Comparison of ENCODE assay signal across 8 cellular contexts in genomic region chr6:3022765-3023662, GRCh38. TPM values are rescaled to one million over a fixed set of nuclear protein-coding genes. Genes with fewer than 3 reads are reported as not detected.
DNase-seq lines count a peak whose midpoint lies in the region; ATAC-seq and TF ChIP-seq lines count a peak whose summit lies in the region.

No MANE protein-coding gene starts in this region.

- H3K27ac ChIP-seq in foreskin keratinocyte: peak overlapping the region; percentile 68
- peak overlapping the region; percentile 46 for H3K27ac ChIP-seq in smooth muscle cell (ENCODE audit: low read depth)

- no peak overlapping the region for H3K9ac ChIP-seq in smooth muscle cell (ENCODE audit: low read depth)

- H3K27ac Mint-ChIP-seq in endothelial cell (ENCODE audit: unreplicated experiment): no peak overlapping the region

- H3K9me3 ChIP-seq in smooth muscle cell (replicated peaks; ENCODE audit: low read depth): no peaks in the 10 kb centered on the region

- H3K4me1 ChIP-seq in foreskin keratinocyte: peaks cover 17% of the 10 kb centered on the region
- peaks cover 16% of the 10 kb centered on the region for H3K4me1 ChIP-seq in smooth muscle cell (ENCODE audit: low read depth)

- no peaks in the 10 kb centered on the region for H3K79me2 ChIP-seq in smooth muscle cell (ENCODE audit: low read depth)

- WGBS in smooth muscle cell (ENCODE audit: low lambda C conversion rate): 94% methylated on average over 26 of the region's 26 CpGs

- DNase-seq in Daoy (ENCODE audit: low read depth) (peak; percentile 60), foreskin keratinocyte (no peak), smooth muscle cell (lab: John Stamatoyannopoulos, UW; ENCODE audit: unreplicated experiment) (no peak), NCI-H446 treated with DMSO at 0.1 percent for 48 hours (lab: John Stamatoyannopoulos, UW) (no peak), HCEC 1CT (no peak), endothelial cell (ENCODE audit: low spot score) (no peak)
- peak; percentile 52 for DNase-seq in Jurkat, Clone E6-1 (ENCODE audit: low read depth, low spot score)
- DNase-seq in activated CD8-positive, alpha-beta memory T cell treated with anti-CD3 and anti-CD28 coated beads for 24 hours: peak; percentile 77

- H3F3A ChIP-seq in smooth muscle cell (ENCODE audit: low read depth): no peaks in the 10 kb centered on the region

- ATAC-seq in foreskin keratinocyte: no peak

- H3K4me3 Mint-ChIP-seq in endothelial cell (ENCODE audit: unreplicated experiment): no peak overlapping the region

- H3K27me3 ChIP-seq in foreskin keratinocyte: no peaks in the 10 kb centered on the region
- H3K27me3 ChIP-seq in smooth muscle cell (ENCODE audit: low read depth): no peaks in the 10 kb centered on the region

- TF ChIP-seq CTCF in foreskin keratinocyte (conservative IDR thresholded peaks at IDR 0.05): no peak
- TF ChIP-seq CTCF in smooth muscle cell (IDR thresholded peaks at IDR 0.05; ENCODE audit: borderline replicate concordance, insufficient read depth, poor library complexity, severe bottlenecking): no peak
- no peak for TF ChIP-seq CTCF in endothelial cell (IDR thresholded peaks at IDR 0.05; ENCODE audit: unreplicated experiment)

- H3K9me3 Mint-ChIP-seq in endothelial cell (ENCODE audit: unreplicated experiment): no peaks in the 10 kb centered on the region

- peaks cover 25% of the 10 kb centered on the region for H3K4me1 Mint-ChIP-seq in endothelial cell (ENCODE audit: unreplicated experiment)

- H3K36me3 ChIP-seq in smooth muscle cell (ENCODE audit: low read depth): no peaks in the 10 kb centered on the region

- peaks cover 3% of the 10 kb centered on the region for H3K27me3 Mint-ChIP-seq in endothelial cell (ENCODE audit: unreplicated experiment)

- peaks cover 15% of the 10 kb centered on the region for H3K36me3 Mint-ChIP-seq in endothelial cell (ENCODE audit: low read depth, unreplicated experiment)

- peak overlapping the region; percentile 65 for H3K4me2 ChIP-seq in smooth muscle cell

- peak overlapping the region; percentile 85 for H2AFZ ChIP-seq in smooth muscle cell (ENCODE audit: low read depth)

- no peaks in the 10 kb centered on the region for H4K20me1 ChIP-seq in smooth muscle cell (ENCODE audit: low read depth)

- H3K4me3 ChIP-seq in Jurkat, Clone E6-1 (ENCODE audit: low read length): peak overlapping the region; percentile 58
- H3K4me3 ChIP-seq in smooth muscle cell: no peak overlapping the region

RNA-seq across cellular contexts. Expression of gene NQO2, which starts 23.3 kb away (rescaled TPM):
- 8.5 and 17.5 TPM in 2 replicates for total RNA-seq in Daoy (2014; rRNA removed; shearing (Covaris generic))
- polyA plus RNA-seq in Jurkat, Clone E6-1 (2012; ENCODE audit: insufficient read depth, insufficient read length): 81.8 TPM
- total RNA-seq in foreskin keratinocyte (17.6 and 27.1 TPM in 2 replicates), smooth muscle cell (12.9 and 16.4 TPM in 2 replicates), endothelial cell (ENCODE audit: unreplicated experiment) (58.8 TPM)
- polyA plus RNA-seq in foreskin keratinocyte (22.8 and 34.0 TPM in 2 replicates), smooth muscle cell (33.6 and 49.0 TPM in 2 replicates)

RNA-seq across cellular contexts. Expression of gene RIPK1, which starts 45.3 kb away (rescaled TPM):
- 14.7 and 16.3 TPM in 2 replicates for total RNA-seq in Daoy (2014; rRNA removed; shearing (Covaris generic))
- 14.2 TPM for polyA plus RNA-seq in Jurkat, Clone E6-1 (2012; ENCODE audit: insufficient read depth, insufficient read length)
- total RNA-seq in foreskin keratinocyte (18.6 and 18.8 TPM in 2 replicates), smooth muscle cell (11.8 and 12.2 TPM in 2 replicates), endothelial cell (ENCODE audit: unreplicated experiment) (34.7 TPM)
- polyA plus RNA-seq in foreskin keratinocyte (9.1 and 9.3 TPM in 2 replicates), smooth muscle cell (8.7 and 15.9 TPM in 2 replicates)

RNA-seq across cellular contexts. Expression of gene SERPINB6, which starts 51.6 kb away (rescaled TPM):
- 38.7 and 46.4 TPM in 2 replicates for total RNA-seq in Daoy (2014; rRNA removed; shearing (Covaris generic))
- not detected for polyA plus RNA-seq in Jurkat, Clone E6-1 (2012; ENCODE audit: insufficient read depth, insufficient read length)
- total RNA-seq in foreskin keratinocyte (57.6 and 59.0 TPM in 2 replicates), smooth muscle cell (67.8 and 85.1 TPM in 2 replicates), endothelial cell (ENCODE audit: unreplicated experiment) (186 TPM)
- polyA plus RNA-seq in foreskin keratinocyte (81.3 and 86.5 TPM in 2 replicates), smooth muscle cell (116 and 118 TPM in 2 replicates)

Comparison
In these comparisons a context has a peak if more than half of its experiments do, and no peak if none do; other contexts are left out.
1. DNase-seq: peak in Daoy (single experiment), Jurkat, Clone E6-1 (single experiment) and activated CD8-positive, alpha-beta memory T cell treated with anti-CD3 and anti-CD28 coated beads for 24 hours (single experiment); none in foreskin keratinocyte (0 of 2), smooth muscle cell (single experiment), NCI-H446 treated with DMSO at 0.1 percent for 48 hours (single experiment), HCEC 1CT (single experiment) and endothelial cell (single experiment).